Comparison of ENCODE assay signal across 8 cellular contexts in the genomic region with DNA sequence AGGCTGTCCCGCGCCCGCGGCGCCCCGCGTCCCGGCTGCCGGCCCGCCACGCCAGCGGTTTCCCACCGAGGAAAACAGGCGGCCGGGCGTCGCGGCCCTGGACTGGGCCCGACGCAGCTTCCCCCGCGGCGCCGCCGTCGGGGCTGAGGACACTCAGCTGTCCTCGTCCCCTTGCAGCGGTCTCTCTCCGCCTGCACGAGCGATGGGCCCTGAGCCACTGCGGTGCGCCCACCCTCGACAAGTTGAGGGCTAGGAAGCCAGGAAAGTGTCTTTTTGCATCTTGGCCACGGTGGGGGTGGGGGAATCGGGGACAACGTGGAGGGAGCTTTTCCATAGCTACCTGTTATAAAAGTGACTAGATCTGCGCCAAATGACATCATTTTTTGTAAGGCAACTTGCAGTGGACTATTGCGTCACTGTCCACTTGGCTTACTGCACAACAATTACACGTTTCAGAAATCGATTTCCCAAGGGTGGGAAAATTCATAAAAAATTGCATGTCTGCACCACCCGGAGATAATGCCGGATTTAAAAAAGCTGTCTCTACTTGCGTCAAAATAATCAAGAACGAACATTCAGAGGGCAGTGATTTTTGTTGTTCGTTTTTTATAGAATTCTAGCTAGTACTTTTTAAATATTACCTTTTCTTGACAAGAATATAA. TPM values are rescaled to one million over a fixed set of nuclear protein-coding genes. Genes with fewer than 3 reads are reported as not detected.
DNase-seq lines count a peak whose midpoint lies in the region; ATAC-seq and TF ChIP-seq lines count a peak whose summit lies in the region.

No MANE protein-coding gene starts in this region.

- H4K91ac ChIP-seq in mesenchymal stem cell (ENCODE audit: low read length), result peak overlapping the region; percentile 64

- H3K4me3 ChIP-seq in CD4-positive, CD25-positive, alpha-beta regulatory T cell (ENCODE audit: low read depth, low read length), result peak overlapping the region; percentile 74
- H3K4me3 ChIP-seq in PC-3 (ENCODE audit: low read length) (peak overlapping the region; percentile 70), mesenchymal stem cell (ENCODE audit: insufficient read depth in 1 of 2, low read depth in 1 of 2, low read length in 2 of 2) (peak overlapping the region; percentile 74 to 84), tibial artery (peak overlapping the region; percentile 90 to 93)

- H2BK120ac ChIP-seq in mesenchymal stem cell (ENCODE audit: low read depth, low read length), result no peak overlapping the region

- no peaks in the 10 kb centered on the region for H3K9me3 ChIP-seq in CD4-positive, CD25-positive, alpha-beta regulatory T cell (ENCODE audit: control insufficient read depth in 2 of 2, low read length in 2 of 2)
- H3K9me3 ChIP-seq in PC-3 (ENCODE audit: low read length) (no peaks in the 10 kb centered on the region), mesenchymal stem cell (ENCODE audit: control insufficient read depth, low read length) (no peaks in the 10 kb centered on the region), tibial artery (no peaks in the 10 kb centered on the region)

- peak overlapping the region; percentile 86 to 92 (median 87) for H3K27ac Mint-ChIP-seq in CD4-positive, CD25-positive, alpha-beta regulatory T cell
- peak overlapping the region; percentile 83 for H3K27ac Mint-ChIP-seq in dendritic cell treated with granulocyte-macrophage colony-stimulating factor and Interleukin-4, amounts not matched to agents 40 ng/mL and 50 ng/mL, for 4 days

- peak overlapping the region; percentile 46 for H2BK5ac ChIP-seq in mesenchymal stem cell (ENCODE audit: low read depth, low read length, poor library complexity, severe bottlenecking)

- H4K8ac ChIP-seq in mesenchymal stem cell (ENCODE audit: low read length), result peak overlapping the region; percentile 78

- peak overlapping the region; percentile 90 for H3K4me2 ChIP-seq in PC-3 (ENCODE audit: low read length)
- peak overlapping the region; percentile 1 for H3K4me2 ChIP-seq in mesenchymal stem cell (ENCODE audit: low read length, poor library complexity, severe bottlenecking)

- DNase-seq in CD4-positive, CD25-positive, alpha-beta regulatory T cell, result peak in 1 of 3 donors; percentile 52
- DNase-seq in PC-3, result peak; percentile 17
- peak; percentile 76 for DNase-seq in mesenchymal stem cell
- peak in 1 of 2 donors; percentile 19 for DNase-seq in tibial artery
- DNase-seq in activated CD8-positive, alpha-beta memory T cell treated with anti-CD3 and anti-CD28 coated beads for 24 hours, result no peak

- peak overlapping the region; percentile 52 to 91 for H3K18ac ChIP-seq in mesenchymal stem cell (ENCODE audit: low read depth in 1 of 2, low read length in 2 of 2)

- H3K4me1 ChIP-seq in CD4-positive, CD25-positive, alpha-beta regulatory T cell (ENCODE audit: control insufficient read depth, insufficient read depth, low read length, poor library complexity, severe bottlenecking), result peaks cover 14% of the 10 kb centered on the region
- H3K4me1 ChIP-seq in PC-3 (ENCODE audit: insufficient read depth, low read length) (peaks cover 12% of the 10 kb centered on the region; the same call in 1 of the 2 replicates), mesenchymal stem cell (ENCODE audit: control insufficient read depth, insufficient read depth, low read depth, low read length) (no peaks in the 10 kb centered on the region), tibial artery (peaks cover 0 to 6% (median 0%) of the 10 kb centered on the region in 4 donors)

- peak overlapping the region; percentile 90 for H3K27ac ChIP-seq in CD4-positive, CD25-positive, alpha-beta regulatory T cell (ENCODE audit: insufficient read depth, low read length, poor library complexity, severe bottlenecking)
- H3K27ac ChIP-seq in PC-3 (ENCODE audit: low read length) (peak overlapping the region; percentile 78), mesenchymal stem cell (ENCODE audit: low read length, poor library complexity, severe bottlenecking) (peak overlapping the region; percentile 86), tibial artery (peak overlapping the region; percentile 95 to 97)

- H3K9ac ChIP-seq in PC-3 (ENCODE audit: low read length) (peak overlapping the region; percentile 90), mesenchymal stem cell (ENCODE audit: low read length) (peak overlapping the region; percentile 97)

- BruUV-seq in PC-3 (replicated peaks; lab: Mats Ljungman, UMichigan), result TSS peak; percentile 93

- peaks cover 10% of the 10 kb centered on the region for H4K20me1 ChIP-seq in PC-3 (ENCODE audit: low read length)

- no peak overlapping the region for H3K23ac ChIP-seq in mesenchymal stem cell (ENCODE audit: low read length in 2 of 2)

- H3K14ac ChIP-seq in mesenchymal stem cell (ENCODE audit: low read length in 2 of 2), result peak overlapping the region in 1 of 2 experiments; percentile 86

- peaks cover 0 to 4% (median 0%) of the 10 kb centered on the region in 7 donors for H3K9me3 Mint-ChIP-seq in CD4-positive, CD25-positive, alpha-beta regulatory T cell
- no peaks in the 10 kb centered on the region for H3K9me3 Mint-ChIP-seq in dendritic cell treated with granulocyte-macrophage colony-stimulating factor and Interleukin-4, amounts not matched to agents 40 ng/mL and 50 ng/mL, for 4 days

- H3K27me3 Mint-ChIP-seq in CD4-positive, CD25-positive, alpha-beta regulatory T cell, result no peaks in the 10 kb centered on the region
- peaks cover 5% of the 10 kb centered on the region for H3K27me3 Mint-ChIP-seq in dendritic cell treated with granulocyte-macrophage colony-stimulating factor and Interleukin-4, amounts not matched to agents 40 ng/mL and 50 ng/mL, for 4 days

- H2BK15ac ChIP-seq in mesenchymal stem cell (ENCODE audit: low read depth, poor library complexity, severe bottlenecking), result no peak overlapping the region

- peaks cover 41% of the 10 kb centered on the region for H3K79me2 ChIP-seq in PC-3 (ENCODE audit: low read length)

- H3F3A ChIP-seq in PC-3 (ENCODE audit: low read length, unreplicated experiment), result no peaks in the 10 kb centered on the region

- TF ChIP-seq CTCF in PC-3 (conservative IDR thresholded peaks at IDR 0.05; ENCODE audit: low read depth, low read length) (no peak), tibial artery (IDR thresholded peaks at IDR 0.05) (no peak)

- POLR2A ChIA-PET in PC-3 (lab: Charles Lee; ENCODE audit: unreplicated experiment), result interaction anchor here (1.1 kb wide), 1 partner anchor 28 kb away, joined by 7 read pairs; a partner anchor contains a TSS

- no peaks in the 10 kb centered on the region for H3K36me3 ChIP-seq in CD4-positive, CD25-positive, alpha-beta regulatory T cell (ENCODE audit: control insufficient read depth, insufficient read depth, low read length)
- H3K36me3 ChIP-seq in PC-3 (ENCODE audit: low read depth, low read length) (no peaks in the 10 kb centered on the region), mesenchymal stem cell (ENCODE audit: control insufficient read depth in 1 of 2, insufficient read depth in 2 of 2, low read depth in 1 of 2, low read length in 2 of 2) (no peaks in the 10 kb centered on the region), tibial artery (no peaks in the 10 kb centered on the region)

- H2BK12ac ChIP-seq in mesenchymal stem cell (ENCODE audit: low read length in 2 of 2), result no peak overlapping the region

- no peaks in the 10 kb centered on the region for H3K79me1 ChIP-seq in mesenchymal stem cell (replicated peaks; ENCODE audit: low read length, poor library complexity, severe bottlenecking)

- CTCF ChIA-PET in PC-3 (lab: Charles Lee), result interaction anchor here (0.6 to 1.5 kb wide), 3 partner anchors 28 to 283 kb away, joined by 3 to 18 read pairs (median 4); a partner anchor contains a TSS

- peaks cover 4% of the 10 kb centered on the region for H3K36me3 Mint-ChIP-seq in CD4-positive, CD25-positive, alpha-beta regulatory T cell
- H3K36me3 Mint-ChIP-seq in dendritic cell treated with granulocyte-macrophage colony-stimulating factor and Interleukin-4, amounts not matched to agents 40 ng/mL and 50 ng/mL, for 4 days (ENCODE audit: low read depth), result peaks cover 6% of the 10 kb centered on the region

- H3K4me3 Mint-ChIP-seq in CD4-positive, CD25-positive, alpha-beta regulatory T cell, result peak overlapping the region; percentile 84 to 92 (median 86)
- peak overlapping the region; percentile 68 for H3K4me3 Mint-ChIP-seq in dendritic cell treated with granulocyte-macrophage colony-stimulating factor and Interleukin-4, amounts not matched to agents 40 ng/mL and 50 ng/mL, for 4 days

- H3K4ac ChIP-seq in mesenchymal stem cell (ENCODE audit: low read depth in 1 of 2, low read length in 2 of 2), result peak overlapping the region; percentile 35 to 95

- H2AFZ ChIP-seq in PC-3 (ENCODE audit: low read length), result peak overlapping the region; percentile 77
- H2AFZ ChIP-seq in mesenchymal stem cell (ENCODE audit: low read depth, low read length), result peak overlapping the region; percentile 82

- H3K9me2 ChIP-seq in PC-3 (replicated peaks; ENCODE audit: low read length), result no peaks in the 10 kb centered on the region

- intact Hi-C loops in PC-3 (cut with micrococcal nuclease), result loop anchor here (1.0 to 10.0 kb wide), 3 partner anchors 28 to 118 kb away; a partner anchor contains a TSS
- intact Hi-C loops in dendritic cell treated with granulocyte-macrophage colony-stimulating factor and Interleukin-4, amounts not matched to agents 40 ng/mL and 50 ng/mL, for 4 days (cut with micrococcal nuclease), result loop anchor here (1.0 to 2.0 kb wide), 2 partner anchors 28 to 115 kb away; a partner anchor contains a TSS
- intact Hi-C loops in tibial artery (cut with DNase I; ENCODE audit: low total_unique reads), result loop anchor here (2.0 kb wide), 1 partner anchor 119 kb away; a partner anchor contains a TSS

- no peaks in the 10 kb centered on the region for H3K27me3 ChIP-seq in CD4-positive, CD25-positive, alpha-beta regulatory T cell (ENCODE audit: control insufficient read depth, insufficient read depth, low read length)
- H3K27me3 ChIP-seq in PC-3 (ENCODE audit: low read length) (no peaks in the 10 kb centered on the region), mesenchymal stem cell (ENCODE audit: control insufficient read depth in 1 of 2, insufficient read depth in 1 of 2, low read length in 2 of 2) (peaks cover 0 to 25% of the 10 kb centered on the region in 2 experiments), tibial artery (no peaks in the 10 kb centered on the region)

- peak overlapping the region; percentile 91 for H2AK5ac ChIP-seq in mesenchymal stem cell (ENCODE audit: low read length, severe bottlenecking)

- peaks cover 8 to 20% (median 16%) of the 10 kb centered on the region in 4 donors for H3K4me1 Mint-ChIP-seq in CD4-positive, CD25-positive, alpha-beta regulatory T cell
- H3K4me1 Mint-ChIP-seq in dendritic cell treated with granulocyte-macrophage colony-stimulating factor and Interleukin-4, amounts not matched to agents 40 ng/mL and 50 ng/mL, for 4 days (ENCODE audit: low read depth), result peaks cover 7% of the 10 kb centered on the region

- ATAC-seq in CD4-positive, CD25-positive, alpha-beta regulatory T cell (ENCODE audit: low read depth in 2 of 2), result peak; percentile 24 to 28
- ATAC-seq in GM19023 (IDR thresholded peaks at IDR 0.05; ENCODE audit: unreplicated experiment), result peak; percentile 38
- ATAC-seq in HG03159 (IDR thresholded peaks at IDR 0.05; ENCODE audit: unreplicated experiment), result peak; percentile 28
- ATAC-seq in PC-3, result peak; percentile 35

- 2% methylated on average over 20 of the region's 46 CpGs for WGBS in mesenchymal stem cell

RNA-seq across cellular contexts. Expression of a gene that starts 1.1 kb away (rescaled TPM):
- total RNA-seq in CD4-positive, CD25-positive, alpha-beta regulatory T cell, result 29.2 TPM
- polyA plus RNA-seq in CD4-positive, CD25-positive, alpha-beta regulatory T cell, result 1 to 10 TPM; 1.8 to 2.2 (median 2.0) TPM
- 7.3 and 8.5 TPM in 2 replicates for total RNA-seq in PC-3 (2014; rRNA removed)
- polyA plus RNA-seq in mesenchymal stem cell (2013, experiment 1 of 2), result 2.6 TPM
- polyA plus RNA-seq in mesenchymal stem cell (2013, experiment 2 of 2), result 2.6 TPM

RNA-seq across cellular contexts. Expression of a gene that starts 28.9 kb away (rescaled TPM):
- total RNA-seq in CD4-positive, CD25-positive, alpha-beta regulatory T cell, result 228 TPM
- 100 to 1,000 TPM in 2 of 4 donors, 10 to 100 TPM in 2; 55.7 to 137 (median 111) TPM for polyA plus RNA-seq in CD4-positive, CD25-positive, alpha-beta regulatory T cell
- 178 and 201 TPM in 2 replicates for total RNA-seq in PC-3 (2014; rRNA removed)
- 113 TPM for polyA plus RNA-seq in mesenchymal stem cell (2013, experiment 1 of 2)
- polyA plus RNA-seq in mesenchymal stem cell (2013, experiment 2 of 2), result 111 TPM
